In the genomic region with DNA sequence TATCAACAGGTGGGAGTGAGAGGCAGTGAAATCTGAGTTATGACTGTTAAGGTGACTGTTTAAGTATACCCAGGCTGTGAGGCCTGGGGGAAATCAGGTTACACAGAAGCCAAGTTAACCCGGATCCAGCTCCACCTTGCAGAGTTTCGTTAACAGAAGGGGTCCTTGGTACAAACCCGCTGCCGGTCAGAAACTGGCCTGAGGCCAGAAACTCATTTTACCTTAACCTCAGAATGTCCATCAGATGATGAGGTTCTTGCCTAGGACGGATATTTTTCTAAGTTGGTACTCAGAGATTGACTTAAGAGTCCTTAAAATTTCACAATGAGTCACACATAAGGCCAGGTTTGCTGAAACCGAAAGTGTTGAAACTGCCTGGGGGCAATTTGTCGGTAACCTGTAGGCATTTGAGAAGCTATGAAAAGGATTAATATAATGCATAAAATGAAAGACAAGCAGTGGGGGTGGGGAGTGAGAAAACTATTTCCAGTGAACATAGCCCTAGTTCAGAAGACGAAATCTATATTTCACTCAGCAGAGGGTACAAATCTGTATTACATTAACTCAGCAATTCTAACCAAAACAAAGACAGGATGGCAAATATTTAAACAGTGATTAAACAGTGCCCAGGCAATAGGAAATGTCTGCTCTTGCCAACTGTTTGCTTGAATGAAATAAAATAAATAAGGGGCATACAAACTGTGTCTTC, we compare ENCODE assay signal across 8 cellular contexts.
DNase-seq lines count a peak whose midpoint lies in the region; ATAC-seq and TF ChIP-seq lines count a peak whose summit lies in the region.

No MANE protein-coding gene starts in this region.

- ATAC-seq in GM18517 (IDR thresholded peaks at IDR 0.05; ENCODE audit: unreplicated experiment): peak; percentile 54
- peak; percentile 54 for ATAC-seq in HG02938 (IDR thresholded peaks at IDR 0.05; ENCODE audit: unreplicated experiment)

- intact Hi-C loops in activated T-helper 2 cell treated with anti-CD3 and anti-CD28 coated beads, Interferon-gamma antibody, Interleukin-2, Interleukin-4, amounts not matched to agents 10 μg/mL and 5 μg/mL and 100 μg/mL, durations not matched to agents 14 hours and 24 hours and 36 hours (cut with micrococcal nuclease): loop anchor here (1.0 to 10.0 kb wide), 10 partner anchors 44 to 549 kb away; a partner anchor contains a TSS

- no peak for TF ChIP-seq POLR2A in tibial nerve (IDR thresholded peaks at IDR 0.05)

- no peak for TF ChIP-seq EP300 in tibial nerve (IDR thresholded peaks at IDR 0.05)

- H3K27ac Mint-ChIP-seq in activated T-helper 2 cell treated with anti-CD3 and anti-CD28 coated beads, Interferon-gamma antibody, Interleukin-2, Interleukin-4, amounts not matched to agents 10 μg/mL and 5 μg/mL and 100 μg/mL, durations not matched to agents 14 hours and 24 hours and 36 hours: peak overlapping the region; percentile 53
- H3K27ac Mint-ChIP-seq in mesothelial cell of epicardium: peak overlapping the region; percentile 21

- no peak for TF ChIP-seq CTCF in mesothelial cell of epicardium (IDR thresholded peaks at IDR 0.05; ENCODE audit: unreplicated experiment)
- TF ChIP-seq CTCF in tibial nerve (IDR thresholded peaks at IDR 0.05): no peak

- WGBS in tibial nerve, 2 donors: 85 to 87% methylated on average over 8 of the region's 8 CpGs

- no peaks in the 10 kb centered on the region for H3K36me3 ChIP-seq in tibial nerve

- peak overlapping the region; percentile 2 for H3K4me3 Mint-ChIP-seq in activated T-helper 2 cell treated with anti-CD3 and anti-CD28 coated beads, Interferon-gamma antibody, Interleukin-2, Interleukin-4, amounts not matched to agents 10 μg/mL and 5 μg/mL and 100 μg/mL, durations not matched to agents 14 hours and 24 hours and 36 hours (ENCODE audit: low read depth)
- no peak overlapping the region for H3K4me3 Mint-ChIP-seq in mesothelial cell of epicardium

- peak overlapping the region in 1 of 4 donors; percentile 1 for H3K4me3 ChIP-seq in tibial nerve

- no peaks in the 10 kb centered on the region for H3K27me3 ChIP-seq in tibial nerve

- DNase-seq in NCI-H2196 treated with DMSO at 0.1 percent for 48 hours (lab: John Stamatoyannopoulos, UW; ENCODE audit: unreplicated experiment) (peak; percentile 48), mesothelial cell of epicardium (ENCODE audit: low spot score in 2 of 2, unreplicated experiment in 2 of 2) (no peak), tibial nerve (ENCODE audit: low spot score in 2 of 2) (no peak), nucleus accumbens (lab: John Stamatoyannopoulos, UW) (no peak), NCI-H2227 (lab: John Stamatoyannopoulos, UW; ENCODE audit: unreplicated experiment) (no peak)
- DNase-seq in activated T-helper 2 cell treated with anti-CD3 and anti-CD28 coated beads, Interferon-gamma antibody, Interleukin-2, Interleukin-4, amounts not matched to agents 10 μg/mL and 5 μg/mL and 100 μg/mL, durations not matched to agents 14 hours and 24 hours and 36 hours (ENCODE audit: low spot score): peak; percentile 61

- H3K27ac ChIP-seq in tibial nerve: peak overlapping the region in 1 of 4 donors; percentile 38

- peaks cover 48% of the 10 kb centered on the region for H3K4me1 Mint-ChIP-seq in activated T-helper 2 cell treated with anti-CD3 and anti-CD28 coated beads, Interferon-gamma antibody, Interleukin-2, Interleukin-4, amounts not matched to agents 10 μg/mL and 5 μg/mL and 100 μg/mL, durations not matched to agents 14 hours and 24 hours and 36 hours (ENCODE audit: low read depth)
- peaks cover 26% of the 10 kb centered on the region for H3K4me1 Mint-ChIP-seq in mesothelial cell of epicardium

- no peaks in the 10 kb centered on the region for H3K9me3 Mint-ChIP-seq in activated T-helper 2 cell treated with anti-CD3 and anti-CD28 coated beads, Interferon-gamma antibody, Interleukin-2, Interleukin-4, amounts not matched to agents 10 μg/mL and 5 μg/mL and 100 μg/mL, durations not matched to agents 14 hours and 24 hours and 36 hours
- H3K9me3 Mint-ChIP-seq in mesothelial cell of epicardium: no peaks in the 10 kb centered on the region

- peaks cover 0 to 3% (median 0%) of the 10 kb centered on the region in 4 donors for H3K4me1 ChIP-seq in tibial nerve

- H3K27me3 Mint-ChIP-seq in activated T-helper 2 cell treated with anti-CD3 and anti-CD28 coated beads, Interferon-gamma antibody, Interleukin-2, Interleukin-4, amounts not matched to agents 10 μg/mL and 5 μg/mL and 100 μg/mL, durations not matched to agents 14 hours and 24 hours and 36 hours (ENCODE audit: low read depth): peaks cover 68% of the 10 kb centered on the region
- H3K27me3 Mint-ChIP-seq in mesothelial cell of epicardium (ENCODE audit: low read depth): no peaks in the 10 kb centered on the region

- no peaks in the 10 kb centered on the region for H3K9me3 ChIP-seq in tibial nerve

- H3K36me3 Mint-ChIP-seq in activated T-helper 2 cell treated with anti-CD3 and anti-CD28 coated beads, Interferon-gamma antibody, Interleukin-2, Interleukin-4, amounts not matched to agents 10 μg/mL and 5 μg/mL and 100 μg/mL, durations not matched to agents 14 hours and 24 hours and 36 hours (ENCODE audit: low read depth): no peaks in the 10 kb centered on the region
- no peaks in the 10 kb centered on the region for H3K36me3 Mint-ChIP-seq in mesothelial cell of epicardium

Comparison
In these comparisons a context has a peak if more than half of its experiments do, and no peak if none do; other contexts are left out.
1. DNase-seq: peak in NCI-H2196 treated with DMSO at 0.1 percent for 48 hours (single experiment) and activated T-helper 2 cell treated with anti-CD3 and anti-CD28 coated beads, Interferon-gamma antibody, Interleukin-2, Interleukin-4, amounts not matched to agents 10 μg/mL and 5 μg/mL and 100 μg/mL, durations not matched to agents 14 hours and 24 hours and 36 hours (single experiment); none in mesothelial cell of epicardium (0 of 2), tibial nerve (0 of 2), nucleus accumbens (0 of 56) and NCI-H2227 (single experiment).